In genomic region chr2:88070055-88070454, GRCh38 we compare ENCODE assay signal across 26 cellular contexts. TPM values are rescaled to one million over a fixed set of nuclear protein-coding genes. Genes with fewer than 3 reads are reported as not detected.
"Had no signal": no experiment of that assay in that cellular context is flagged by ENCODE, and none has a peak within 500 bp of the region (broad histone marks: within the 10 kb centered on the region; RNA-seq: fewer than 3 reads in every experiment).

No MANE protein-coding gene starts in this region.

- H3K4me3 ChIP-seq: dorsolateral prefrontal cortex, lower lobe of right lung, smooth muscle cell, thoracic aorta, transverse colon had no signal

- H3K4me1 Mint-ChIP-seq: central memory CD8-positive, alpha-beta T cell; memory B cell; naive B cell; stimulated activated effector memory CD8-positive, alpha-beta T cell treated with anti-CD3 and anti-CD28 coated beads, Interleukin-12 subunit alpha, Interleukin-12 subunit beta, amount 100 ng/mL, for 72 hours had no signal

- H3K27ac Mint-ChIP-seq: memory B cell; mesothelial cell of epicardium; naive B cell; stimulated activated effector memory CD8-positive, alpha-beta T cell treated with anti-CD3 and anti-CD28 coated beads, Interleukin-12 subunit alpha, Interleukin-12 subunit beta, amount 100 ng/mL, for 72 hours; stimulated activated naive CD8-positive, alpha-beta T cell treated with anti-CD3 and anti-CD28 coated beads, Interleukin-15, Interleukin-2, amounts not matched to agents 100 ng/mL and 50 ng/mL, for 24 hours had no signal

- H3K27me3 Mint-ChIP-seq: naive B cell; stimulated activated naive CD8-positive, alpha-beta T cell treated with anti-CD3 and anti-CD28 coated beads, Interleukin-15, Interleukin-2, amounts not matched to agents 100 ng/mL and 50 ng/mL, for 24 hours had no signal

- DNase-seq: cortex of kidney; dorsolateral prefrontal cortex; effector CD8-positive, alpha-beta T cell; hippocampal formation; lower lobe of right lung; naive B cell; stimulated activated CD4-positive, alpha-beta T cell treated with anti-CD3 and anti-CD28 coated beads, Interleukin-2, amount 100 ng/mL, for 48 hours; substantia nigra; transverse colon had no signal

- ATAC-seq: lower lobe of right lung; stimulated activated effector memory CD8-positive, alpha-beta T cell treated with anti-CD3 and anti-CD28 coated beads, Interleukin-12 subunit alpha, Interleukin-12 subunit beta, amount 100 ng/mL, for 72 hours had no signal

- H3K4me3 Mint-ChIP-seq: central memory CD8-positive, alpha-beta T cell; memory B cell; mesothelial cell of epicardium; stimulated activated effector memory CD8-positive, alpha-beta T cell treated with anti-CD3 and anti-CD28 coated beads, Interleukin-12 subunit alpha, Interleukin-12 subunit beta, amount 100 ng/mL, for 72 hours; stimulated activated naive CD8-positive, alpha-beta T cell treated with anti-CD3 and anti-CD28 coated beads, Interleukin-15, Interleukin-2, amounts not matched to agents 100 ng/mL and 50 ng/mL, for 24 hours had no signal

- H3K27me3 ChIP-seq: dorsolateral prefrontal cortex, transverse colon had no signal

- H3K9me3 ChIP-seq: esophagus muscularis mucosa, lower lobe of right lung, thoracic aorta, transverse colon had no signal

- H3K9ac ChIP-seq: parathyroid adenoma had no signal

- H3K9me3 Mint-ChIP-seq: central memory CD8-positive, alpha-beta T cell; nephron; stimulated activated effector memory CD8-positive, alpha-beta T cell treated with anti-CD3 and anti-CD28 coated beads, Interleukin-12 subunit alpha, Interleukin-12 subunit beta, amount 100 ng/mL, for 72 hours; stimulated activated naive CD8-positive, alpha-beta T cell treated with anti-CD3 and anti-CD28 coated beads, Interleukin-15, Interleukin-2, amounts not matched to agents 100 ng/mL and 50 ng/mL, for 24 hours had no signal

- H3K36me3 Mint-ChIP-seq: memory B cell; mesothelial cell of epicardium; naive B cell; stimulated activated effector memory CD8-positive, alpha-beta T cell treated with anti-CD3 and anti-CD28 coated beads, Interleukin-12 subunit alpha, Interleukin-12 subunit beta, amount 100 ng/mL, for 72 hours had no signal

- H3K27ac ChIP-seq: dorsolateral prefrontal cortex, epithelial cell of prostate, lower lobe of right lung, parathyroid adenoma, thoracic aorta had no signal

- H3K36me3 ChIP-seq: esophagus muscularis mucosa, lower lobe of right lung, thoracic aorta, transverse colon had no signal

RNA-seq across cellular contexts. Expression of gene SMYD1, which starts 2.4 kb away (rescaled TPM):
- total RNA-seq: fibroblast of villous mesenchyme, kidney epithelial cell, lower lobe of right lung, mesothelial cell of epicardium, omental fat pad, pulmonary artery endothelial cell, smooth muscle cell, thoracic aorta, ureter had no signal

RNA-seq across cellular contexts. Expression of gene RNU2-63P, which starts 53.7 kb away (rescaled TPM):
- total RNA-seq: esophagus muscularis mucosa, kidney epithelial cell, lower lobe of right lung, mucosa of gallbladder, omental fat pad, pulmonary artery endothelial cell, smooth muscle cell, thoracic aorta, transverse colon, ureter had no signal

RNA-seq across cellular contexts. Expression of gene FABP1, which starts 57.8 kb away (rescaled TPM):
- total RNA-seq: fibroblast of villous mesenchyme, kidney epithelial cell, lower lobe of right lung, omental fat pad, pulmonary artery endothelial cell, smooth muscle cell, thoracic aorta, ureter had no signal
